9 cellular contexts compared by ENCODE assay signal in the genomic region with DNA sequence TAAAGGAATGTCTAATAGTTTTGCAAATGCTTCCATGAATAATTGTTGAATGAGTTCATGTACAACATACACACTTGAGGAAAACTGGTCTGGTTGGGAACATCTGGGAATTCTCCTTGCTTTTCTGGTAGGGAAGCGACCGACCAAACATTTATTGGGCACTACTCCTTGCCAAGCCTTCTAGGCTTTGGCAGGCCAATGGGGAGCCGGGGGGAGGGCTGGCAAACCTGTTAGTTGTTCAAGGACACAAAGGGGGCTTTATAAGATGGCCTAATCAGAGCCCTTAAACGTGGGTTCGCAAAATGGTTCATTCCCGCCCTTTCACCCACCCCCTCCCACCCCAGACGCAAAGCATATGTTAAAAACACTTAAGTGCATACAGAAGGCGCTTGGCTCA. TPM values are rescaled to one million over a fixed set of nuclear protein-coding genes. Genes with fewer than 3 reads are reported as not detected.
DNase-seq lines count a peak whose midpoint lies in the region; ATAC-seq, FAIRE-seq and TF ChIP-seq lines count a peak whose summit lies in the region.
"Had no signal": no experiment of that assay in that cellular context is flagged by ENCODE, and none has a peak within 500 bp of the region (broad histone marks: within the 10 kb centered on the region; RNA-seq: fewer than 3 reads in every experiment).

No MANE protein-coding gene starts in this region.

- H3K4me1 ChIP-seq in HCT116 (ENCODE audit: control insufficient read depth in 1 of 2, insufficient read depth in 2 of 2, low read length in 2 of 2) = peaks cover 10 to 54% of the 10 kb centered on the region in 2 experiments; a peak in 3 of 4 replicates
- H3K4me1 ChIP-seq in astrocyte (ENCODE audit: insufficient read depth, low read length) = peaks cover 32% of the 10 kb centered on the region
- peaks cover 3% of the 10 kb centered on the region; the same call in 1 of the 2 replicates for H3K4me1 ChIP-seq in iPS DF 6.9 (ENCODE audit: control insufficient read depth, insufficient read depth, low read length)
- peaks cover 6 to 23% of the 10 kb centered on the region in 2 donors for H3K4me1 ChIP-seq in gastrocnemius medialis

- peak overlapping the region; percentile 92 for H2AFZ ChIP-seq in HCT116 (ENCODE audit: low read depth, low read length, poor library complexity, severe bottlenecking)
- H2AFZ ChIP-seq in astrocyte (ENCODE audit: low read depth, low read length) = peak overlapping the region; percentile 87

- H3K9me3 ChIP-seq in HCT116 (ENCODE audit: control insufficient read depth in 1 of 2, insufficient read depth in 1 of 2, low read depth in 1 of 2, low read length in 2 of 2) (no peaks in the 10 kb centered on the region), astrocyte (ENCODE audit: insufficient read depth, low read depth, low read length) (no peaks in the 10 kb centered on the region), iPS DF 6.9 (ENCODE audit: control insufficient read depth, insufficient read depth, low read length) (no peaks in the 10 kb centered on the region), gastrocnemius medialis (no peaks in the 10 kb centered on the region)

- H3K9me2 ChIP-seq in HCT116 (ENCODE audit: insufficient read depth) = no peaks in the 10 kb centered on the region

- H3K9ac ChIP-seq in HCT116 (ENCODE audit: low read length) = peak overlapping the region; percentile 68
- peak overlapping the region; percentile 87 for H3K9ac ChIP-seq in astrocyte (ENCODE audit: low read length)

- H3K9me3 Mint-ChIP-seq in astrocyte (ENCODE audit: unreplicated experiment) = no peaks in the 10 kb centered on the region

- H3K36me3 Mint-ChIP-seq in astrocyte (ENCODE audit: low read depth, unreplicated experiment) = no peaks in the 10 kb centered on the region

- intact Hi-C loops in HCT116 (cut with micrococcal nuclease) = no loop called here
- intact Hi-C loops in gastrocnemius medialis (cut with DNase I; ENCODE audit: low total_unique reads) = loop anchor here (1.0 kb wide), 1 partner anchor 21 kb away; a partner anchor contains a TSS

- TF ChIP-seq POLR2A in HCT116 (IDR thresholded peaks at IDR 0.05; ENCODE audit: borderline replicate concordance, extremely low read depth, insufficient read depth, insufficient read length) (no peak), gastrocnemius medialis (IDR thresholded peaks at IDR 0.05) (no peak), GM12891 (IDR thresholded peaks at IDR 0.05; ENCODE audit: low read depth, low read length) (no peak)

- no peak for FAIRE-seq in astrocyte (lab: Jason Lieb, UNC)
- no peak for FAIRE-seq in GM12891 (lab: Jason Lieb, UNC)
- FAIRE-seq: GM12878 had no signal

- H3K27me3 ChIP-seq in HCT116 (ENCODE audit: insufficient read depth, low read length) = no peaks in the 10 kb centered on the region; the same call in 1 of the 2 replicates
- H3K27me3 ChIP-seq in astrocyte (ENCODE audit: insufficient read depth, low read length) = no peaks in the 10 kb centered on the region
- no peaks in the 10 kb centered on the region for H3K27me3 ChIP-seq in iPS DF 6.9 (ENCODE audit: control insufficient read depth, insufficient read depth, low read length)
- peaks cover 0 to 32% (median 4%) of the 10 kb centered on the region in 3 donors for H3K27me3 ChIP-seq in gastrocnemius medialis

- peaks cover 20% of the 10 kb centered on the region for H3K4me1 Mint-ChIP-seq in astrocyte (ENCODE audit: low read depth, unreplicated experiment)

- peak; percentile 62 for ATAC-seq in HCT116
- no peak for ATAC-seq in gastrocnemius medialis
- no peak for ATAC-seq in HG03196 (IDR thresholded peaks at IDR 0.05; ENCODE audit: unreplicated experiment)

- no TSS peak for BruUV-seq in HCT116 (replicated peaks; lab: Mats Ljungman, UMichigan)

- H4K20me1 ChIP-seq in HCT116 (ENCODE audit: insufficient read depth) = no peaks in the 10 kb centered on the region
- no peaks in the 10 kb centered on the region for H4K20me1 ChIP-seq in astrocyte (ENCODE audit: insufficient read depth, low read length)

- peak; percentile 62 for DNase-seq in HCT116 (ENCODE audit: low read depth, low spot score)
- peak; percentile 70 for DNase-seq in astrocyte (ENCODE audit: low read depth)
- DNase-seq in iPS DF 6.9 (ENCODE audit: low read depth, low spot score) = no peak
- no peak for DNase-seq in gastrocnemius medialis
- DNase-seq in RKO (ENCODE audit: low spot score) = no peak
- DNase-seq in GM12891 (ENCODE audit: insufficient read length, low spot score) = no peak
- DNase-seq in NOMO-1 treated with dmso at 0.1 percent for 144 hours (lab: John Stamatoyannopoulos, UW; ENCODE audit: unreplicated experiment) = no peak

- peak overlapping the region; percentile 91 for H3K4me3 Mint-ChIP-seq in astrocyte (ENCODE audit: unreplicated experiment)

- H3K27ac Mint-ChIP-seq in astrocyte (ENCODE audit: unreplicated experiment) = peak overlapping the region; percentile 70

- in situ Hi-C loops in gastrocnemius medialis (cut with MboI; ENCODE audit: low sequenced_read_pairs in 4 of 4) = no loop called here

- H3K27me3 Mint-ChIP-seq in astrocyte (ENCODE audit: low read depth, unreplicated experiment) = peaks cover 18% of the 10 kb centered on the region

- H3K4me3 ChIP-seq in HCT116 (replicated peaks in 1 of 2; ENCODE audit: low read depth in 1 of 2, low read length in 2 of 2) (peak overlapping the region; percentile 47 to 65), astrocyte (ENCODE audit: insufficient read depth, low read depth, low read length) (peak overlapping the region; percentile 94), iPS DF 6.9 (ENCODE audit: low read length) (peak overlapping the region; percentile 98; the same call in 1 of the 2 replicates), gastrocnemius medialis (peak overlapping the region; percentile 55 to 69 (median 61))

- TF ChIP-seq CTCF in HCT116 (IDR thresholded peaks at IDR 0.05 in 2 of 3, conservative IDR thresholded peaks at IDR 0.05 in 1 of 3; ENCODE audit: borderline replicate concordance in 1 of 3, insufficient read depth in 1 of 3, low read depth in 2 of 3, low read length in 2 of 3) (no peak), astrocyte (IDR thresholded peaks at IDR 0.05; ENCODE audit: insufficient read depth, low read depth, low read length) (no peak), gastrocnemius medialis (IDR thresholded peaks at IDR 0.05 in 4 of 5, conservative IDR thresholded peaks at IDR 0.05 in 1 of 5) (no peak)

- CTCF ChIA-PET in HCT116 (lab: Charles Lee) = interaction anchor here (1.8 kb wide), 1 partner anchor 131 kb away, joined by 6 read pairs; no protein-coding TSS in a partner anchor

- peak overlapping the region; percentile 82 for H3K4me2 ChIP-seq in HCT116 (ENCODE audit: low read length)
- H3K4me2 ChIP-seq in astrocyte (ENCODE audit: low read length) = peak overlapping the region; percentile 96

- POLR2A ChIA-PET in HCT116 (lab: Charles Lee) = interaction anchor here (0.7 to 1.2 kb wide), 3 partner anchors 9 to 82 kb away, joined by 3 to 4 read pairs (median 4); no protein-coding TSS in a partner anchor

- RAD21 ChIA-PET in HCT116 (lab: Charles Lee; ENCODE audit: low non-redundant PET in 1 of 2, low total read pairs in 2 of 2, uncharacterized antibody in 2 of 2, unreplicated experiment in 2 of 2) = interaction anchor here in 1 of 2 experiments (1.3 kb wide), 1 partner anchor 40 kb away, joined by 6 read pairs; no protein-coding TSS in a partner anchor

- no peak for TF ChIP-seq RAD21 in HCT116 (IDR thresholded peaks at IDR 0.05; ENCODE audit: low read depth)

- WGBS in iPS DF 6.9 (ENCODE audit: insufficient coverage, insufficient read length) = no CpG with 5 or more reads among the region's 8 CpGs

- no peaks in the 10 kb centered on the region for H3K36me3 ChIP-seq in HCT116 (ENCODE audit: control insufficient read depth in 1 of 2, insufficient read depth in 2 of 2, low read length in 2 of 2)
- no peaks in the 10 kb centered on the region for H3K36me3 ChIP-seq in astrocyte (ENCODE audit: insufficient read depth, low read length)
- no peaks in the 10 kb centered on the region for H3K36me3 ChIP-seq in iPS DF 6.9 (ENCODE audit: control insufficient read depth, insufficient read depth, low read length)
- H3K36me3 ChIP-seq in gastrocnemius medialis = no peaks in the 10 kb centered on the region

- H3K79me2 ChIP-seq in HCT116 (ENCODE audit: insufficient read depth, low read length) (no peaks in the 10 kb centered on the region), astrocyte (ENCODE audit: insufficient read depth, low read length) (no peaks in the 10 kb centered on the region)

- H3K27ac ChIP-seq in HCT116 (ENCODE audit: low read depth, low read length) (peak overlapping the region; percentile 58), astrocyte (ENCODE audit: low read depth, low read length) (peak overlapping the region; percentile 83), iPS DF 6.9 (ENCODE audit: low read length) (no peak overlapping the region), gastrocnemius medialis (peak overlapping the region in 3 of 4 donors; percentile 69 to 74 (median 69))

TF ChIP-seq in HCT116, 20 proteins besides CTCF, POLR2A, EP300 and RAD21:
- TF ChIP-seq EGR1 (IDR thresholded peaks at IDR 0.05; ENCODE audit: low read depth) (no peak), FOSL1 (IDR thresholded peaks at IDR 0.05; ENCODE audit: low read depth) (peak; percentile 18; the same call in 1 of the 2 replicates), POLR2AphosphoS5 (IDR thresholded peaks at IDR 0.05; ENCODE audit: low read depth, low read length) (peak; percentile 72), EZH2phosphoT487 (IDR thresholded peaks at IDR 0.05; ENCODE audit: borderline replicate concordance) (no peak), TCF7L2 (IDR thresholded peaks at IDR 0.05; ENCODE audit: borderline replicate concordance, extremely low read depth, insufficient read depth, insufficient read length) (no peak), ELF1 (IDR thresholded peaks at IDR 0.05; ENCODE audit: borderline replicate concordance, low read depth) (no peak)

TF ChIP-seq in GM12891, 5 proteins besides CTCF, POLR2A, EP300 and RAD21:
- TF ChIP-seq SPI1 (IDR thresholded peaks at IDR 0.05; ENCODE audit: low read depth, low read length) = no peak
- no peak for TF ChIP-seq TAF1 (IDR thresholded peaks at IDR 0.05; ENCODE audit: low read depth, low read length)
- no peak for TF ChIP-seq POU2F2 (IDR thresholded peaks at IDR 0.05; ENCODE audit: low read depth, low read length)
- no peak for TF ChIP-seq PAX5 (IDR thresholded peaks at IDR 0.05; ENCODE audit: insufficient read depth, low read length, severe bottlenecking)
- no peak for TF ChIP-seq POLR2AphosphoS5 (IDR thresholded peaks at IDR 0.05; ENCODE audit: low read depth, low read length)

RNA-seq across cellular contexts. Expression of a gene that starts 0.9 kb away (rescaled TPM):
- total RNA-seq in HCT116 (2021; ENCODE audit: unreplicated experiment) (4.6 TPM), astrocyte (0.61 and 2.4 TPM in 2 replicates), gastrocnemius medialis (not detected)
- polyA plus RNA-seq in HCT116 (2012) = 9.2 and 12.5 TPM in 2 replicates
- 0.04 TPM for polyA plus RNA-seq in GM12891 (2012; ENCODE audit: low read depth, missing spikeins)

RNA-seq across cellular contexts. Expression of a gene that starts 21.4 kb away (rescaled TPM):
- 0.10 TPM for total RNA-seq in HCT116 (2021; ENCODE audit: unreplicated experiment)
- 0.02 and 0.03 TPM in 2 replicates for polyA plus RNA-seq in HCT116 (2012)
- total RNA-seq in astrocyte = 0.10 TPM in 1 of 2 replicates, not detected in the other
- not detected for total RNA-seq in gastrocnemius medialis
- polyA plus RNA-seq in GM12891 (2012; ENCODE audit: low read depth, missing spikeins) = 0.04 TPM

Comparison
In these comparisons a context has a peak if more than half of its experiments do, and no peak if none do; other contexts are left out.
1. DNase-seq: peak in HCT116 (single experiment) and astrocyte (single experiment); none in iPS DF 6.9 (single experiment), gastrocnemius medialis (0 of 2), RKO (single experiment), GM12891 (single experiment) and NOMO-1 treated with dmso at 0.1 percent for 144 hours (single experiment).
2. Peak in every context shown above with its lines, with median percentiles within 50 percentile points of each other: H3K4me3 ChIP-seq.